Comparison of ENCODE assay signal across 8 cellular contexts in the genomic region with DNA sequence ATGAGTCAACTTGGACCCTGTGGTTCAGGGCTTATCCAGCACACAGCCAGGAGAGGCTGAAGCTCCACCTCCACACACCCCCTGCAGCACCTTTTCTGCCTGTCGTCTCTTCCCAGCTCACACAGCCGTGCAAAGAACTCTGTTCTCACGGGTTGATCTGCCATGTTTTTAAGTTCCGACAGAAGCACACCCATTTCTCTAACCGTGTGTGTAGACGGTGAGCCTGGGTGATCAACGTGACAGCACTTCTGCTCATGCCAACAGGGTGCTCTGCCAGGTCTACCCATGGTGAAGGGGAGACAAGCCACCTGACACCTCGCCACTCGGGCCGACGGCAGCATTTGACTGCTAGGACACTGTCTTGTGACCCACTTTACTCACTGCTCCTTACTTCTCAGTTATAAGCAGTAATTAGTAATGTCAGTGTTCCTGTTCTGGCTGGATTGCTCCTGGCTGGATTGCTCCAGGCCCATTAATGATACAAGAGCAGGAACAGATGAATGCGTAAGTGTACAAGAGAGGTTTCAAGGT.
DNase-seq lines count a peak whose midpoint lies in the region; ATAC-seq and TF ChIP-seq lines count a peak whose summit lies in the region.

No MANE protein-coding gene starts in this region.

- H3K9me3 ChIP-seq in esophagus muscularis mucosa = no peaks in the 10 kb centered on the region
- H3K9me3 ChIP-seq in parathyroid adenoma (ENCODE audit: control insufficient read depth, low read length) = no peaks in the 10 kb centered on the region

- intact Hi-C loops in esophagus muscularis mucosa (cut with DNase I) = no loop called here

- no peaks in the 10 kb centered on the region for H3K36me3 ChIP-seq in esophagus muscularis mucosa
- no peaks in the 10 kb centered on the region for H3K36me3 ChIP-seq in parathyroid adenoma (ENCODE audit: control insufficient read depth, insufficient read depth, low read length)

- no peak for TF ChIP-seq EP300 in esophagus muscularis mucosa (IDR thresholded peaks at IDR 0.05)

- peaks cover 37 to 57% of the 10 kb centered on the region in 2 donors for H3K4me1 Mint-ChIP-seq in immature natural killer cell

- peaks cover 0 to 7% (median 3%) of the 10 kb centered on the region in 3 donors for H3K27me3 Mint-ChIP-seq in immature natural killer cell (ENCODE audit: low read depth in 3 of 3)

- H3K4me3 Mint-ChIP-seq in immature natural killer cell = no peak overlapping the region

- no peak for ATAC-seq in GM19035 (IDR thresholded peaks at IDR 0.05; ENCODE audit: unreplicated experiment)

- H3K27me3 ChIP-seq in esophagus muscularis mucosa (no peaks in the 10 kb centered on the region), parathyroid adenoma (ENCODE audit: control insufficient read depth, insufficient read depth, low read length) (no peaks in the 10 kb centered on the region)

- 54% methylated on average over 12 of the region's 12 CpGs for WGBS in esophagus muscularis mucosa

- peak overlapping the region; percentile 7 for H3K4me2 ChIP-seq in parathyroid adenoma (ENCODE audit: low read length)

- H2AFZ ChIP-seq in parathyroid adenoma = peak overlapping the region; percentile 31

- H3K9me3 Mint-ChIP-seq in immature natural killer cell = no peaks in the 10 kb centered on the region

- TF ChIP-seq POLR2A in esophagus muscularis mucosa (IDR thresholded peaks at IDR 0.05; ENCODE audit: low read depth) = no peak

- H3K27ac Mint-ChIP-seq in immature natural killer cell = no peak overlapping the region

- peaks cover 71 to 100% (median 100%) of the 10 kb centered on the region in 4 donors for H3K4me1 ChIP-seq in esophagus muscularis mucosa
- H3K4me1 ChIP-seq in parathyroid adenoma = peaks cover 68% of the 10 kb centered on the region

- H3K9ac ChIP-seq in parathyroid adenoma = no peak overlapping the region

- H3K27ac ChIP-seq in esophagus muscularis mucosa (replicated peaks in 1 of 4) = peak overlapping the region; percentile 91 to 96 (median 92)
- H3K27ac ChIP-seq in parathyroid adenoma = peak overlapping the region; percentile 99

- peak; percentile 57 for DNase-seq in DMS79 (lab: John Stamatoyannopoulos, UW)
- DNase-seq in SK-N-DZ (ENCODE audit: low spot score) = peak; percentile 22
- no peak for DNase-seq in esophagus muscularis mucosa (ENCODE audit: extremely low spot score)
- no peak for DNase-seq in immature natural killer cell
- DNase-seq in NCI-H1694 (lab: John Stamatoyannopoulos, UW) = no peak
- no peak for DNase-seq in GM20000 (ENCODE audit: low spot score)

- no peak for TF ChIP-seq CTCF in esophagus muscularis mucosa (IDR thresholded peaks at IDR 0.05)
- no peak for TF ChIP-seq CTCF in parathyroid adenoma (IDR thresholded peaks at IDR 0.05)
- TF ChIP-seq CTCF in GM20000 (IDR thresholded peaks at IDR 0.05; ENCODE audit: extremely low read depth, missing control alignments) = no peak

- H3K79me2 ChIP-seq in parathyroid adenoma = peaks cover 10% of the 10 kb centered on the region

- peaks cover 0 to 11% (median 0%) of the 10 kb centered on the region in 3 donors for H3K36me3 Mint-ChIP-seq in immature natural killer cell

- peak overlapping the region; percentile 15 to 62 (median 48) for H3K4me3 ChIP-seq in esophagus muscularis mucosa
- peak overlapping the region; percentile 0 for H3K4me3 ChIP-seq in parathyroid adenoma (ENCODE audit: low read depth, low read length)

Comparison
In these comparisons a context has a peak if more than half of its experiments do, and no peak if none do; other contexts are left out.
1. DNase-seq: peak in DMS79 (single experiment) and SK-N-DZ (single experiment); none in esophagus muscularis mucosa (single experiment), immature natural killer cell (0 of 3), NCI-H1694 (single experiment) and GM20000 (single experiment).